In genomic region chr20:37178839-37179670, GRCh38 we compare ENCODE assay signal across 8 cellular contexts. TPM values are rescaled to one million over a fixed set of nuclear protein-coding genes. Genes with fewer than 3 reads are reported as not detected.
DNase-seq lines count a peak whose midpoint lies in the region; ATAC-seq lines count a peak whose summit lies in the region.

TSS of gene MROH8 (minus strand) at chr20:37179548.
TSS of gene RPN2 (plus strand) at chr20:37179330. CDS start at chr20:37179357, 27 bp downstream.

- peaks cover 13% of the 10 kb centered on the region for H3K79me1 ChIP-seq in mesendoderm (ENCODE audit: low read length)

- DNase-seq in Caki2 (ENCODE audit: low read depth): peak; percentile 99
- peak; percentile 33 to 98 (median 90) for DNase-seq in HUDEP-2 (lab: John Stamatoyannopoulos, UW; ENCODE audit: unreplicated experiment in 76 of 76)
- DNase-seq in NOMO-1 treated with dmso at 0.1 percent for 144 hours (lab: John Stamatoyannopoulos, UW; ENCODE audit: unreplicated experiment): peak; percentile 93
- peak; percentile 85 for DNase-seq in activated CD8-positive, alpha-beta memory T cell treated with anti-CD3 and anti-CD28 coated beads, Interleukin-2, amount 50 U/mL, for 1 hour (ENCODE audit: extremely low read depth)
- DNase-seq in mesendoderm: peak; percentile 99
- DNase-seq in stimulated activated CD8-positive, alpha-beta memory T cell treated with anti-CD3 and anti-CD28 coated beads, Interleukin-12 subunit alpha, Interleukin-12 subunit beta, amount 100 ng/mL, for 4 hours (ENCODE audit: low read depth): peak; percentile 93

- peak within 1 kb of the TSS; percentile 95 for H3K56ac ChIP-seq in mesendoderm (ENCODE audit: low read length)

- H3K4me2 ChIP-seq in mesendoderm (ENCODE audit: low read length): peak within 1 kb of the TSS; percentile 63

- no CpG with 5 or more reads among the region's 77 CpGs for whole genome bisulfite sequencing in mesendoderm (ENCODE audit: extremely low coverage, insufficient coverage, low lambda C conversion rate)

- H3K36me3 ChIP-seq in endocrine pancreas (ENCODE audit: control insufficient read depth, insufficient read depth, low read length): no peaks in the 10 kb centered on the region
- peaks cover 1% of the 10 kb centered on the region for H3K36me3 ChIP-seq in mesendoderm (ENCODE audit: control insufficient read depth, insufficient read depth, low read length)

- in situ Hi-C loops in Caki2 (cut with HindIII; ENCODE audit: low pct_unique_long_range_greater_than_20kb, low sequenced_read_pairs): no loop called here

- H3K9ac ChIP-seq in endocrine pancreas (ENCODE audit: control insufficient read depth, insufficient read depth, low read length) (peak within 1 kb of the TSS; percentile 94), mesendoderm (ENCODE audit: low read length) (peak within 1 kb of the TSS; percentile 95)

- H3K27me3 ChIP-seq in endocrine pancreas (ENCODE audit: control insufficient read depth, insufficient read depth, low read length) (no peaks in the 10 kb centered on the region), mesendoderm (ENCODE audit: insufficient read depth, low read length, poor library complexity) (no peaks in the 10 kb centered on the region)

- H4K8ac ChIP-seq in mesendoderm (ENCODE audit: low read depth, low read length): no peak within 1 kb of the TSS

- no peak within 1 kb of the TSS for H2BK15ac ChIP-seq in mesendoderm (replicated peaks; ENCODE audit: low read depth)

- ATAC-seq in GM21390 (IDR thresholded peaks at IDR 0.05; ENCODE audit: unreplicated experiment): peak; percentile 91

- no peaks in the 10 kb centered on the region for H3K4me1 ChIP-seq in endocrine pancreas (ENCODE audit: control insufficient read depth, insufficient read depth, low read length)
- H3K4me1 ChIP-seq in mesendoderm (ENCODE audit: control insufficient read depth, low read depth, low read length): peaks cover 5% of the 10 kb centered on the region

- H3K27ac ChIP-seq in mesendoderm (ENCODE audit: low read depth, low read length): peak within 1 kb of the TSS; percentile 88

- H2AK5ac ChIP-seq in mesendoderm (ENCODE audit: low read length): no peak within 1 kb of the TSS

- H3K79me2 ChIP-seq in mesendoderm (ENCODE audit: control insufficient read depth, insufficient read depth, low read length): peaks cover 41% of the 10 kb centered on the region

- H3K18ac ChIP-seq in mesendoderm (ENCODE audit: low read length): peak within 1 kb of the TSS; percentile 98

- H2BK120ac ChIP-seq in mesendoderm (ENCODE audit: low read depth, low read length): peak within 1 kb of the TSS; percentile 49

- H3K9me3 ChIP-seq in endocrine pancreas (ENCODE audit: control insufficient read depth, low read length): no peaks in the 10 kb centered on the region

- peak within 1 kb of the TSS; percentile 40 for H3K4ac ChIP-seq in mesendoderm (ENCODE audit: low read depth, low read length)

- no peak within 1 kb of the TSS for H4K5ac ChIP-seq in mesendoderm (ENCODE audit: low read length)

- H3K4me3 ChIP-seq in endocrine pancreas (ENCODE audit: control insufficient read depth, insufficient read depth, low read length) (peak within 1 kb of the TSS; percentile 99), mesendoderm (ENCODE audit: low read length) (peak within 1 kb of the TSS; percentile 71)

- H2BK5ac ChIP-seq in mesendoderm (ENCODE audit: low read length): peak within 1 kb of the TSS; percentile 67

- H3K23ac ChIP-seq in mesendoderm (ENCODE audit: low read length): peak within 1 kb of the TSS; percentile 45

RNA-seq across cellular contexts. Expression of gene MROH8, which starts in this region (rescaled TPM):
- 0.51 and 1.0 TPM in 2 replicates for total RNA-seq in Caki2 (2014; rRNA removed; shearing (Covaris generic); ENCODE audit: low replicate concordance)
- 0.70 TPM for polyA plus RNA-seq in mesendoderm (2013, experiment 1 of 2)
- polyA plus RNA-seq in mesendoderm (2013, experiment 2 of 2): 0.39 TPM

RNA-seq across cellular contexts. Expression of gene RPN2, which starts in this region (rescaled TPM):
- 345 and 382 TPM in 2 replicates for total RNA-seq in Caki2 (2014; rRNA removed; shearing (Covaris generic); ENCODE audit: low replicate concordance)
- polyA plus RNA-seq in mesendoderm (2013, experiment 1 of 2): 236 TPM
- 234 TPM for polyA plus RNA-seq in mesendoderm (2013, experiment 2 of 2)

Comparison
In these comparisons a context has a peak if more than half of its experiments do, and no peak if none do; other contexts are left out.
1. Peak in every context shown above with its lines: DNase-seq, ATAC-seq, H3K4me3 ChIP-seq and H3K27ac ChIP-seq.